ENCODE assay signal across 12 cellular contexts in genomic region chr12:45615268-45615667, GRCh38.
DNase-seq lines count a peak whose midpoint lies in the region; ATAC-seq, FAIRE-seq and TF ChIP-seq lines count a peak whose summit lies in the region.
"Had no signal": no experiment of that assay in that cellular context is flagged by ENCODE, and none has a peak within 500 bp of the region (broad histone marks: within the 10 kb centered on the region; RNA-seq: fewer than 3 reads in every experiment).

No MANE protein-coding gene starts in this region.

- intact Hi-C loops in esophagus muscularis mucosa (cut with DNase I) = no loop called here
- intact Hi-C loops in CD8-positive, alpha-beta T cell (cut with DNase I, micrococcal nuclease) = no loop called here

- CTCF ChIA-PET in CD8-positive, alpha-beta T cell (lab: Charles Lee) = no interaction called here

- peaks cover 0 to 7% (median 7%) of the 10 kb centered on the region in 4 donors for H3K4me1 ChIP-seq in esophagus muscularis mucosa
- H3K4me1 ChIP-seq in CD8-positive, alpha-beta T cell (ENCODE audit: insufficient read depth, low read length) = no peaks in the 10 kb centered on the region

- FAIRE-seq in HTR-8/SVneo (lab: Jason Lieb, UNC) = no peak

- H3K27ac ChIP-seq in esophagus muscularis mucosa (replicated peaks in 1 of 4) = no peak overlapping the region
- H3K27ac ChIP-seq in CD8-positive, alpha-beta T cell (ENCODE audit: low read depth, low read length) = no peak overlapping the region

- ATAC-seq in CD8-positive, alpha-beta T cell = no peak
- ATAC-seq: HCT116 had no signal

- TF ChIP-seq CTCF in fibroblast of the aortic adventitia (IDR thresholded peaks at IDR 0.05; ENCODE audit: insufficient read depth, low read length) (no peak), esophagus muscularis mucosa (IDR thresholded peaks at IDR 0.05) (no peak)
- no peak for TF ChIP-seq CTCF in CD8-positive, alpha-beta T cell (IDR thresholded peaks at IDR 0.05)

- no peaks in the 10 kb centered on the region for H3K27me3 ChIP-seq in esophagus muscularis mucosa
- H3K27me3 ChIP-seq in CD8-positive, alpha-beta T cell (ENCODE audit: insufficient read depth, low read length) = no peaks in the 10 kb centered on the region

- no peaks in the 10 kb centered on the region for H3K4me1 Mint-ChIP-seq in CD8-positive, alpha-beta T cell (ENCODE audit: low read depth)

- POLR2A ChIA-PET in CD8-positive, alpha-beta T cell (lab: Charles Lee) = no interaction called here

- TF ChIP-seq EP300 in esophagus muscularis mucosa (IDR thresholded peaks at IDR 0.05) = no peak

- TF ChIP-seq POLR2A in esophagus muscularis mucosa (IDR thresholded peaks at IDR 0.05; ENCODE audit: low read depth) = no peak

- DNase-seq in AG08395 (ENCODE audit: low spot score) (peak; percentile 65), HTR-8/SVneo (ENCODE audit: insufficient read length, low spot score) (peak; percentile 76), fibroblast of the aortic adventitia (ENCODE audit: low read depth) (peak; percentile 48), amniotic stem cell (lab: John Stamatoyannopoulos, UW) (no peak), esophagus muscularis mucosa (ENCODE audit: extremely low spot score) (no peak)
- DNase-seq in central memory CD4-positive, alpha-beta T cell = no peak
- no peak for DNase-seq in CD8-positive, alpha-beta T cell
- DNase-seq: effector memory CD4-positive, alpha-beta T cell; mesendoderm had no signal

- H3K4me3 Mint-ChIP-seq in CD8-positive, alpha-beta T cell = no peak overlapping the region
- H3K4me3 Mint-ChIP-seq: B cell had no signal

- H3K27ac Mint-ChIP-seq in CD8-positive, alpha-beta T cell = no peak overlapping the region
- H3K27ac Mint-ChIP-seq: B cell had no signal

- H3K27me3 Mint-ChIP-seq in CD8-positive, alpha-beta T cell (ENCODE audit: low read depth) = peaks cover 3% of the 10 kb centered on the region
- H3K27me3 Mint-ChIP-seq: B cell had no signal

- H3K36me3 Mint-ChIP-seq in CD8-positive, alpha-beta T cell = no peaks in the 10 kb centered on the region

- H3K36me3 ChIP-seq in esophagus muscularis mucosa = no peaks in the 10 kb centered on the region
- no peaks in the 10 kb centered on the region for H3K36me3 ChIP-seq in CD8-positive, alpha-beta T cell (ENCODE audit: insufficient read depth, low read length)

- no peaks in the 10 kb centered on the region for H3K9me3 Mint-ChIP-seq in CD8-positive, alpha-beta T cell

- H3K4me3 ChIP-seq in fibroblast of the aortic adventitia (ENCODE audit: low read depth, low read length) (no peak overlapping the region), esophagus muscularis mucosa (no peak overlapping the region)
- no peak overlapping the region for H3K4me3 ChIP-seq in CD8-positive, alpha-beta T cell (ENCODE audit: low read depth, low read length)

- WGBS in esophagus muscularis mucosa = 16% methylated on average over 1 of the region's 1 CpG

- H3K9me3 ChIP-seq in esophagus muscularis mucosa = no peaks in the 10 kb centered on the region
- H3K9me3 ChIP-seq in CD8-positive, alpha-beta T cell (ENCODE audit: low read length) = no peaks in the 10 kb centered on the region

TF ChIP-seq in PFSK-1, 5 proteins besides CTCF, POLR2A, EP300 and RAD21:
- peak; percentile 31 for TF ChIP-seq FOXP2 (optimal IDR thresholded peaks at IDR 0.05; ENCODE audit: borderline replicate concordance, extremely low read depth, extremely low read length, insufficient read depth)
- 0 out of 2 replicates have a peak, but pooled peaks have one; percentile 33 for TF ChIP-seq SIN3A (IDR thresholded peaks at IDR 0.05; ENCODE audit: borderline replicate concordance, insufficient read depth, low read length)
- no peak for TF ChIP-seq POLR2AphosphoS5 (IDR thresholded peaks at IDR 0.05; ENCODE audit: low read depth, low read length)
- no peak for TF ChIP-seq TAF1 (IDR thresholded peaks at IDR 0.05; ENCODE audit: borderline replicate concordance, insufficient read depth, low read length)
- TF ChIP-seq REST (IDR thresholded peaks at IDR 0.05; ENCODE audit: insufficient read depth in 1 of 2, low read depth in 2 of 2, low read length in 2 of 2) = no peak

Comparison
In these comparisons a context has a peak if more than half of its experiments do, and no peak if none do; other contexts are left out.
1. DNase-seq: peak in AG08395 (single experiment), HTR-8/SVneo (single experiment) and fibroblast of the aortic adventitia (single experiment); none in amniotic stem cell (single experiment), central memory CD4-positive, alpha-beta T cell (single experiment), esophagus muscularis mucosa (single experiment) and CD8-positive, alpha-beta T cell (0 of 7).